13 cellular contexts compared by ENCODE assay signal in the genomic region with DNA sequence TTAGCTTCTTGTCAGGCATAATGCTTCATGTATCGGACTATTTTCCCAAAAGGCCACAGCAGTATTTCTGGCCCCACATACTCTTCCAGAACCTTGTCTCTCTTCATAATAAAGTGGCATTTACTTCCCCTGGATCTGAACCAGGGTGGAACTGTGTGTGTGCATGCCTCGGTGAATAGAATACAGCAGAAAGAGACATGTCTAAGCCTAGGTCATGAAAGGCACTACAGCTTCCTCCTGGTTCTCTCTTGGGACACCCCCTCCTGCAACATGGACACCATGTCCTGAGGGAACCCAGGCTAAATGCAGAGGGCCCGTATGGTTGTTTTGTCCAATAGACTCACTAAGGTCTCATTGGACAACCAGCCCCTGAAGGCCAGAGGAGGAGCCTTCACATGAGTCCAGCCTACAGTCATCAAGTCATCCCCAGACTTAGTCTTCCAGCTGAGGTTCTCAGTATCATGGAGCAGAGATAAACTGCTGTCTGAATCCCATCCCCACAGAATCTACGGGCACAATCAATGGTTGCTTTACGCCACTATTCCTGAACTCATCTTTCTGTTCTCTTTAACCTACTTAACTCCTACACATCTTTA.
"Had no signal": no experiment of that assay in that cellular context is flagged by ENCODE, and none has a peak within 500 bp of the region (broad histone marks: within the 10 kb centered on the region; RNA-seq: fewer than 3 reads in every experiment).

No MANE protein-coding gene starts in this region.

- H2AFZ ChIP-seq: neural progenitor cell had no signal

- H3K36me3 ChIP-seq: adrenal gland, colonic mucosa, neural progenitor cell, ovary, uterus had no signal

- H3K27ac Mint-ChIP-seq: neural progenitor cell; T-helper 2 cell treated with Interferon-gamma antibody and Interleukin-4, amounts not matched to agents 5 μg/mL and 100 μg/mL, for 36 hours had no signal

- DNase-seq: activated gamma-delta T cell; adrenal gland; colonic mucosa; heart left ventricle; islet precursor cell; ovary; stimulated activated CD4-positive, alpha-beta T cell treated with anti-CD3 and anti-CD28 coated beads, Interleukin-15, amount 100 ng/mL, for 24 hours; stimulated activated CD4-positive, alpha-beta T cell treated with anti-CD3 and anti-CD28 coated beads, Interleukin-4, amount 100 ng/mL, for 24 hours; tibial artery; uterus had no signal

- H3K4me1 ChIP-seq: adrenal gland, colonic mucosa, neural progenitor cell, uterus had no signal

- H3K9ac ChIP-seq: neural progenitor cell had no signal

- H3K4me3 ChIP-seq: adrenal gland, colonic mucosa, heart left ventricle, neural progenitor cell, ovary, tibial artery, uterus had no signal

- H3K4me3 Mint-ChIP-seq: neural progenitor cell; T-helper 2 cell treated with Interferon-gamma antibody and Interleukin-4, amounts not matched to agents 5 μg/mL and 100 μg/mL, for 36 hours had no signal

- H3K27me3 ChIP-seq: adrenal gland, colonic mucosa, heart left ventricle, neural progenitor cell, ovary, tibial artery, uterus had no signal

- ATAC-seq: left lobe of liver had no signal

- H3K9me3 ChIP-seq: adrenal gland, colonic mucosa, ovary, tibial artery, uterus had no signal

- H3K4me2 ChIP-seq: neural progenitor cell had no signal

- H3K27ac ChIP-seq: adrenal gland, colonic mucosa, heart left ventricle, neural progenitor cell, ovary, tibial artery, uterus had no signal

- H3K4me1 Mint-ChIP-seq: neural progenitor cell had no signal
